1 cellular context compared by ENCODE assay signal in genomic region chr13:114281351-114282142, GRCh38.
TF ChIP-seq lines count a peak whose summit lies in the region.

TSS of gene UPF3A (plus strand) at chr13:114281601. CDS start at chr13:114281640, 39 bp downstream.

TF ChIP-seq in GM12878, 131 proteins besides CTCF, POLR2A, EP300 and RAD21 (continued from another document and continues in another):
- TF ChIP-seq, protein P1, sequence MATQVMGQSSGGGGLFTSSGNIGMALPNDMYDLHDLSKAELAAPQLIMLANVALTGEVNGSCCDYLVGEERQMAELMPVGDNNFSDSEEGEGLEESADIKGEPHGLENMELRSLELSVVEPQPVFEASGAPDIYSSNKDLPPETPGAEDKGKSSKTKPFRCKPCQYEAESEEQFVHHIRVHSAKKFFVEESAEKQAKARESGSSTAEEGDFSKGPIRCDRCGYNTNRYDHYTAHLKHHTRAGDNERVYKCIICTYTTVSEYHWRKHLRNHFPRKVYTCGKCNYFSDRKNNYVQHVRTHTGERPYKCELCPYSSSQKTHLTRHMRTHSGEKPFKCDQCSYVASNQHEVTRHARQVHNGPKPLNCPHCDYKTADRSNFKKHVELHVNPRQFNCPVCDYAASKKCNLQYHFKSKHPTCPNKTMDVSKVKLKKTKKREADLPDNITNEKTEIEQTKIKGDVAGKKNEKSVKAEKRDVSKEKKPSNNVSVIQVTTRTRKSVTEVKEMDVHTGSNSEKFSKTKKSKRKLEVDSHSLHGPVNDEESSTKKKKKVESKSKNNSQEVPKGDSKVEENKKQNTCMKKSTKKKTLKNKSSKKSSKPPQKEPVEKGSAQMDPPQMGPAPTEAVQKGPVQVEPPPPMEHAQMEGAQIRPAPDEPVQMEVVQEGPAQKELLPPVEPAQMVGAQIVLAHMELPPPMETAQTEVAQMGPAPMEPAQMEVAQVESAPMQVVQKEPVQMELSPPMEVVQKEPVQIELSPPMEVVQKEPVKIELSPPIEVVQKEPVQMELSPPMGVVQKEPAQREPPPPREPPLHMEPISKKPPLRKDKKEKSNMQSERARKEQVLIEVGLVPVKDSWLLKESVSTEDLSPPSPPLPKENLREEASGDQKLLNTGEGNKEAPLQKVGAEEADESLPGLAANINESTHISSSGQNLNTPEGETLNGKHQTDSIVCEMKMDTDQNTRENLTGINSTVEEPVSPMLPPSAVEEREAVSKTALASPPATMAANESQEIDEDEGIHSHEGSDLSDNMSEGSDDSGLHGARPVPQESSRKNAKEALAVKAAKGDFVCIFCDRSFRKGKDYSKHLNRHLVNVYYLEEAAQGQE (IDR thresholded peaks at IDR 0.05; ENCODE audit: low read depth, low read length): no peak
- TF ChIP-seq, protein P2, sequence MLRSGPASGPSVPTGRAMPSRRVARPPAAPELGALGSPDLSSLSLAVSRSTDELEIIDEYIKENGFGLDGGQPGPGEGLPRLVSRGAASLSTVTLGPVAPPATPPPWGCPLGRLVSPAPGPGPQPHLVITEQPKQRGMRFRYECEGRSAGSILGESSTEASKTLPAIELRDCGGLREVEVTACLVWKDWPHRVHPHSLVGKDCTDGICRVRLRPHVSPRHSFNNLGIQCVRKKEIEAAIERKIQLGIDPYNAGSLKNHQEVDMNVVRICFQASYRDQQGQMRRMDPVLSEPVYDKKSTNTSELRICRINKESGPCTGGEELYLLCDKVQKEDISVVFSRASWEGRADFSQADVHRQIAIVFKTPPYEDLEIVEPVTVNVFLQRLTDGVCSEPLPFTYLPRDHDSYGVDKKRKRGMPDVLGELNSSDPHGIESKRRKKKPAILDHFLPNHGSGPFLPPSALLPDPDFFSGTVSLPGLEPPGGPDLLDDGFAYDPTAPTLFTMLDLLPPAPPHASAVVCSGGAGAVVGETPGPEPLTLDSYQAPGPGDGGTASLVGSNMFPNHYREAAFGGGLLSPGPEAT (IDR thresholded peaks at IDR 0.05; ENCODE audit: low read depth): no peak
- TF ChIP-seq RBBP5 (conservative IDR thresholded peaks at IDR 0.05) (no peak), ZBTB40 (IDR thresholded peaks at IDR 0.05; ENCODE audit: borderline replicate concordance) (no peak), RELA (IDR thresholded peaks at IDR 0.05; ENCODE audit: borderline replicate concordance, partially characterized antibody) (no peak), NKRF (conservative IDR thresholded peaks at IDR 0.05) (peak; percentile 48), SUZ12 (IDR thresholded peaks at IDR 0.05; ENCODE audit: unreplicated experiment) (no peak), LARP7 (IDR thresholded peaks at IDR 0.05) (peak; percentile 75), BMI1 (IDR thresholded peaks at IDR 0.05; ENCODE audit: borderline replicate concordance) (no peak), POLR2AphosphoS5 (IDR thresholded peaks at IDR 0.05; ENCODE audit: low read length) (peak; percentile 83), TCF3 (IDR thresholded peaks at IDR 0.05; ENCODE audit: borderline replicate concordance, insufficient read depth, low read depth, low read length) (peak; percentile 76; the same call in 1 of the 2 replicates), BRCA1 (IDR thresholded peaks at IDR 0.05; ENCODE audit: low read depth, low read length) (peak; percentile 59; the same call in 1 of the 2 replicates), MXI1 (IDR thresholded peaks at IDR 0.05; ENCODE audit: low read depth, low read length) (no peak; the same call in 1 of the 2 replicates), EGR1 (IDR thresholded peaks at IDR 0.05; ENCODE audit: borderline replicate concordance in 1 of 2, low read depth in 2 of 2, low read length in 2 of 2) (peak; percentile 79 to 99), TCF12 (IDR thresholded peaks at IDR 0.05; ENCODE audit: low read depth, low read length) (peak; percentile 59; the same call in 1 of the 2 replicates), TAF1 (IDR thresholded peaks at IDR 0.05; ENCODE audit: borderline replicate concordance, low read depth, low read length) (peak; percentile 58; the same call in 1 of the 2 replicates), SRF (IDR thresholded peaks at IDR 0.05; ENCODE audit: low read depth in 2 of 2, low read length in 2 of 2) (peak in 1 of 2 experiments; percentile 46; a peak in 1 of 4 replicates), CBX3 (IDR thresholded peaks at IDR 0.05; ENCODE audit: borderline replicate concordance, low read depth) (no peak), MEF2A (IDR thresholded peaks at IDR 0.05; ENCODE audit: insufficient read depth, low read depth, low read length) (no peak), SMC3 (IDR thresholded peaks at IDR 0.05; ENCODE audit: borderline replicate concordance, low read length) (no peak), MYC (IDR thresholded peaks at IDR 0.05; ENCODE audit: insufficient read depth, insufficient read length, insufficient replicate concordance, low read length, severe bottlenecking) (peak; percentile 45), BCLAF1 (IDR thresholded peaks at IDR 0.05) (no peak), ATF7 (IDR thresholded peaks at IDR 0.05; ENCODE audit: low read depth) (no peak), ZBED1 (IDR thresholded peaks at IDR 0.05; ENCODE audit: borderline replicate concordance) (no peak), IKZF1 (conservative IDR thresholded peaks at IDR 0.05) (peak; percentile 48)
- TF ChIP-seq, protein P3, sequence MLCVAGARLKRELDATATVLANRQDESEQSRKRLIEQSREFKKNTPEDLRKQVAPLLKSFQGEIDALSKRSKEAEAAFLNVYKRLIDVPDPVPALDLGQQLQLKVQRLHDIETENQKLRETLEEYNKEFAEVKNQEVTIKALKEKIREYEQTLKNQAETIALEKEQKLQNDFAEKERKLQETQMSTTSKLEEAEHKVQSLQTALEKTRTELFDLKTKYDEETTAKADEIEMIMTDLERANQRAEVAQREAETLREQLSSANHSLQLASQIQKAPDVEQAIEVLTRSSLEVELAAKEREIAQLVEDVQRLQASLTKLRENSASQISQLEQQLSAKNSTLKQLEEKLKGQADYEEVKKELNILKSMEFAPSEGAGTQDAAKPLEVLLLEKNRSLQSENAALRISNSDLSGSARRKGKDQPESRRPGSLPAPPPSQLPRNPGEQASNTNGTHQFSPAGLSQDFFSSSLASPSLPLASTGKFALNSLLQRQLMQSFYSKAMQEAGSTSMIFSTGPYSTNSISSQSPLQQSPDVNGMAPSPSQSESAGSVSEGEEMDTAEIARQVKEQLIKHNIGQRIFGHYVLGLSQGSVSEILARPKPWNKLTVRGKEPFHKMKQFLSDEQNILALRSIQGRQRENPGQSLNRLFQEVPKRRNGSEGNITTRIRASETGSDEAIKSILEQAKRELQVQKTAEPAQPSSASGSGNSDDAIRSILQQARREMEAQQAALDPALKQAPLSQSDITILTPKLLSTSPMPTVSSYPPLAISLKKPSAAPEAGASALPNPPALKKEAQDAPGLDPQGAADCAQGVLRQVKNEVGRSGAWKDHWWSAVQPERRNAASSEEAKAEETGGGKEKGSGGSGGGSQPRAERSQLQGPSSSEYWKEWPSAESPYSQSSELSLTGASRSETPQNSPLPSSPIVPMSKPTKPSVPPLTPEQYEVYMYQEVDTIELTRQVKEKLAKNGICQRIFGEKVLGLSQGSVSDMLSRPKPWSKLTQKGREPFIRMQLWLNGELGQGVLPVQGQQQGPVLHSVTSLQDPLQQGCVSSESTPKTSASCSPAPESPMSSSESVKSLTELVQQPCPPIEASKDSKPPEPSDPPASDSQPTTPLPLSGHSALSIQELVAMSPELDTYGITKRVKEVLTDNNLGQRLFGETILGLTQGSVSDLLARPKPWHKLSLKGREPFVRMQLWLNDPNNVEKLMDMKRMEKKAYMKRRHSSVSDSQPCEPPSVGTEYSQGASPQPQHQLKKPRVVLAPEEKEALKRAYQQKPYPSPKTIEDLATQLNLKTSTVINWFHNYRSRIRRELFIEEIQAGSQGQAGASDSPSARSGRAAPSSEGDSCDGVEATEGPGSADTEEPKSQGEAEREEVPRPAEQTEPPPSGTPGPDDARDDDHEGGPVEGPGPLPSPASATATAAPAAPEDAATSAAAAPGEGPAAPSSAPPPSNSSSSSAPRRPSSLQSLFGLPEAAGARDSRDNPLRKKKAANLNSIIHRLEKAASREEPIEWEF (IDR thresholded peaks at IDR 0.05; ENCODE audit: insufficient replicate concordance, low read depth, low read length): no peak
- TF ChIP-seq, protein P4, sequence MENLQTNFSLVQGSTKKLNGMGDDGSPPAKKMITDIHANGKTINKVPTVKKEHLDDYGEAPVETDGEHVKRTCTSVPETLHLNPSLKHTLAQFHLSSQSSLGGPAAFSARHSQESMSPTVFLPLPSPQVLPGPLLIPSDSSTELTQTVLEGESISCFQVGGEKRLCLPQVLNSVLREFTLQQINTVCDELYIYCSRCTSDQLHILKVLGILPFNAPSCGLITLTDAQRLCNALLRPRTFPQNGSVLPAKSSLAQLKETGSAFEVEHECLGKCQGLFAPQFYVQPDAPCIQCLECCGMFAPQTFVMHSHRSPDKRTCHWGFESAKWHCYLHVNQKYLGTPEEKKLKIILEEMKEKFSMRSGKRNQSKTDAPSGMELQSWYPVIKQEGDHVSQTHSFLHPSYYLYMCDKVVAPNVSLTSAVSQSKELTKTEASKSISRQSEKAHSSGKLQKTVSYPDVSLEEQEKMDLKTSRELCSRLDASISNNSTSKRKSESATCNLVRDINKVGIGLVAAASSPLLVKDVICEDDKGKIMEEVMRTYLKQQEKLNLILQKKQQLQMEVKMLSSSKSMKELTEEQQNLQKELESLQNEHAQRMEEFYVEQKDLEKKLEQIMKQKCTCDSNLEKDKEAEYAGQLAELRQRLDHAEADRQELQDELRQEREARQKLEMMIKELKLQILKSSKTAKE (IDR thresholded peaks at IDR 0.05; ENCODE audit: low read depth, poor library complexity, severe bottlenecking): no peak
- TF ChIP-seq, protein P5, sequence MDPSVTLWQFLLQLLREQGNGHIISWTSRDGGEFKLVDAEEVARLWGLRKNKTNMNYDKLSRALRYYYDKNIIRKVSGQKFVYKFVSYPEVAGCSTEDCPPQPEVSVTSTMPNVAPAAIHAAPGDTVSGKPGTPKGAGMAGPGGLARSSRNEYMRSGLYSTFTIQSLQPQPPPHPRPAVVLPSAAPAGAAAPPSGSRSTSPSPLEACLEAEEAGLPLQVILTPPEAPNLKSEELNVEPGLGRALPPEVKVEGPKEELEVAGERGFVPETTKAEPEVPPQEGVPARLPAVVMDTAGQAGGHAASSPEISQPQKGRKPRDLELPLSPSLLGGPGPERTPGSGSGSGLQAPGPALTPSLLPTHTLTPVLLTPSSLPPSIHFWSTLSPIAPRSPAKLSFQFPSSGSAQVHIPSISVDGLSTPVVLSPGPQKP (IDR thresholded peaks at IDR 0.05; ENCODE audit: low read depth, low read length): peak; percentile 72
